Comparison of ENCODE assay signal across 22 cellular contexts in genomic region chr7:13047061-13047460, GRCh38.
A peak's percentile ranks its signal among the peaks of the same experiment; 100 is the strongest.
DNase-seq lines count a peak whose midpoint lies in the region; ATAC-seq, FAIRE-seq and TF ChIP-seq lines count a peak whose summit lies in the region.
"Had no signal": no experiment of that assay in that cellular context is flagged by ENCODE, and none has a peak within 500 bp of the region (broad histone marks: within the 10 kb centered on the region; RNA-seq: fewer than 3 reads in every experiment).

No MANE protein-coding gene starts in this region.

- CTCF ChIA-PET in A549 (lab: Yijun Ruan, JAX) = interaction anchor here (0.7 to 4.7 kb wide), 3 partner anchors 71 to 361 kb away, joined by 3 to 25 read pairs (median 3); partner anchors contain the start of gene ARL4A

- no peak overlapping the region for H3K27ac Mint-ChIP-seq in immature natural killer cell
- H3K27ac Mint-ChIP-seq in activated naive CD8-positive, alpha-beta T cell treated with anti-CD3 and anti-CD28 coated beads, Interleukin-2, amount 50 U/mL, for 24 hours = no peak overlapping the region
- H3K27ac Mint-ChIP-seq: activated CD4-positive, alpha-beta memory T cell treated with anti-CD3 and anti-CD28 coated beads, Interleukin-2, amount 10 ng/mL, durations not matched to agents 7 days and 5 days; activated naive CD8-positive, alpha-beta T cell treated with anti-CD3 and anti-CD28 coated beads, Interleukin-2, amount 10 ng/mL, durations not matched to agents 7 days and 5 days; activated T-cell treated with anti-CD3 and anti-CD28 coated beads, Interleukin-2, amount 50 U/mL, for 72 hours; natural killer cell; progenitor cell of endocrine pancreas had no signal

- POLR2A ChIA-PET in A549 (lab: Yijun Ruan, JAX) = no interaction called here

- TF ChIP-seq POLR2A in A549 (IDR thresholded peaks at IDR 0.05; ENCODE audit: low read length) = no peak

- FAIRE-seq in A549 (lab: Jason Lieb, UNC) = no peak

- H3K9ac ChIP-seq in OCI-LY1 (ENCODE audit: low read length) = no peak overlapping the region
- H3K9ac ChIP-seq: BLaER1 treated with 17β-estradiol and CSF1 and Interleukin-3, amounts not matched to agents 10 nM and 100 nM had no signal

- 0 out of 2 replicates have a peak, but pooled peaks cover 5% of the 10 kb centered on the region for H3F3A ChIP-seq in OCI-LY1 (ENCODE audit: insufficient read depth, low read length)

- TF ChIP-seq EP300 in A549 (IDR thresholded peaks at IDR 0.05) = no peak

- ATAC-seq in A549 = 0 out of 6 replicates have a peak, but pooled peaks of 1 of the 2 experiments have one; percentile 26
- ATAC-seq in GM19025 (IDR thresholded peaks at IDR 0.05; ENCODE audit: low read depth, unreplicated experiment) = peak; percentile 63
- peak; percentile 48 for ATAC-seq in HG02642 (IDR thresholded peaks at IDR 0.05; ENCODE audit: poor library complexity, unreplicated experiment)
- no peak for ATAC-seq in GM21447 (IDR thresholded peaks at IDR 0.05; ENCODE audit: unreplicated experiment)
- ATAC-seq in activated naive CD8-positive, alpha-beta T cell treated with anti-CD3 and anti-CD28 coated beads, Interleukin-2, amount 50 U/mL, for 24 hours = no peak
- ATAC-seq: activated T-cell treated with anti-CD3 and anti-CD28 coated beads, Interleukin-2, amount 50 U/mL, for 72 hours; natural killer cell; upper lobe of right lung had no signal

- H3K9me2 ChIP-seq in OCI-LY1 (ENCODE audit: low read depth, low read length) = no peaks in the 10 kb centered on the region

- H3K4me3 ChIP-seq in A549 (no peak overlapping the region), OCI-LY1 (ENCODE audit: low read depth, low read length, poor library complexity, severe bottlenecking) (no peak overlapping the region)
- H3K4me3 ChIP-seq: BLaER1 treated with 17β-estradiol and CSF1 and Interleukin-3, amounts not matched to agents 10 nM and 100 nM; dorsolateral prefrontal cortex; esophagus squamous epithelium; lung; spleen; upper lobe of right lung had no signal

- DNase-seq in A549 (ENCODE audit: low read depth in 1 of 2, low spot score in 1 of 2) = no peak
- no peak for DNase-seq in epidermal melanocyte (ENCODE audit: insufficient read length, low spot score)
- DNase-seq in immature natural killer cell = no peak
- DNase-seq in activated naive CD8-positive, alpha-beta T cell treated with anti-CD3 and anti-CD28 coated beads, Interleukin-2, amount 50 U/mL, for 24 hours = no peak
- DNase-seq: activated CD4-positive, alpha-beta memory T cell treated with anti-CD3 and anti-CD28 coated beads, Interleukin-2, amount 10 ng/mL, durations not matched to agents 7 days and 5 days; activated naive CD8-positive, alpha-beta T cell treated with anti-CD3 and anti-CD28 coated beads, Interleukin-2, amount 10 ng/mL, durations not matched to agents 7 days and 5 days; activated T-cell treated with anti-CD3 and anti-CD28 coated beads, Interleukin-2, amount 50 U/mL, for 72 hours; dorsolateral prefrontal cortex; esophagus squamous epithelium; natural killer cell; NCI-H1092; NCI-H2107; spleen; stimulated activated naive CD4-positive, alpha-beta T cell; upper lobe of right lung had no signal

- no peaks in the 10 kb centered on the region for H3K4me1 Mint-ChIP-seq in immature natural killer cell
- no peaks in the 10 kb centered on the region for H3K4me1 Mint-ChIP-seq in activated naive CD8-positive, alpha-beta T cell treated with anti-CD3 and anti-CD28 coated beads, Interleukin-2, amount 50 U/mL, for 24 hours
- H3K4me1 Mint-ChIP-seq: activated CD4-positive, alpha-beta memory T cell treated with anti-CD3 and anti-CD28 coated beads, Interleukin-2, amount 10 ng/mL, durations not matched to agents 7 days and 5 days; activated naive CD8-positive, alpha-beta T cell treated with anti-CD3 and anti-CD28 coated beads, Interleukin-2, amount 10 ng/mL, durations not matched to agents 7 days and 5 days; natural killer cell had no signal

- H3K9me3 ChIP-seq in A549 = no peaks in the 10 kb centered on the region
- H3K9me3 ChIP-seq in OCI-LY1 (ENCODE audit: low read length) = no peaks in the 10 kb centered on the region
- H3K9me3 ChIP-seq: BLaER1 treated with 17β-estradiol and CSF1 and Interleukin-3, amounts not matched to agents 10 nM and 100 nM; esophagus squamous epithelium; spleen; upper lobe of right lung had no signal

- no peak overlapping the region for H2AFZ ChIP-seq in OCI-LY1 (ENCODE audit: low read length)

- H3K4me2 ChIP-seq in A549 (peak overlapping the region; percentile 17), OCI-LY1 (ENCODE audit: low read length) (no peak overlapping the region)
- H3K4me2 ChIP-seq: BLaER1 treated with 17β-estradiol and CSF1 and Interleukin-3, amounts not matched to agents 10 nM and 100 nM had no signal

- no peaks in the 10 kb centered on the region for H3K36me3 ChIP-seq in OCI-LY1 (ENCODE audit: insufficient read depth, low read length)
- H3K36me3 ChIP-seq: BLaER1 treated with 17β-estradiol and CSF1 and Interleukin-3, amounts not matched to agents 10 nM and 100 nM; esophagus squamous epithelium; spleen; upper lobe of right lung had no signal

- TF ChIP-seq RAD21 in A549 (conservative IDR thresholded peaks at IDR 0.05 in 1 of 2, IDR thresholded peaks at IDR 0.05 in 1 of 2) = no peak

- H3K36me3 Mint-ChIP-seq in immature natural killer cell = no peaks in the 10 kb centered on the region
- no peaks in the 10 kb centered on the region for H3K36me3 Mint-ChIP-seq in activated naive CD8-positive, alpha-beta T cell treated with anti-CD3 and anti-CD28 coated beads, Interleukin-2, amount 50 U/mL, for 24 hours (ENCODE audit: low read depth)
- H3K36me3 Mint-ChIP-seq: activated naive CD8-positive, alpha-beta T cell treated with anti-CD3 and anti-CD28 coated beads, Interleukin-2, amount 10 ng/mL, durations not matched to agents 7 days and 5 days; natural killer cell had no signal

- peaks cover 0 to 4% (median 0%) of the 10 kb centered on the region in 6 donors for H3K9me3 Mint-ChIP-seq in immature natural killer cell
- H3K9me3 Mint-ChIP-seq in activated naive CD8-positive, alpha-beta T cell treated with anti-CD3 and anti-CD28 coated beads, Interleukin-2, amount 50 U/mL, for 24 hours = no peaks in the 10 kb centered on the region
- H3K9me3 Mint-ChIP-seq: activated CD4-positive, alpha-beta memory T cell treated with anti-CD3 and anti-CD28 coated beads, Interleukin-2, amount 10 ng/mL, durations not matched to agents 7 days and 5 days; activated naive CD8-positive, alpha-beta T cell treated with anti-CD3 and anti-CD28 coated beads, Interleukin-2, amount 10 ng/mL, durations not matched to agents 7 days and 5 days; activated T-cell treated with anti-CD3 and anti-CD28 coated beads, Interleukin-2, amount 50 U/mL, for 72 hours had no signal

- H3K4me1 ChIP-seq in A549 = peaks cover 72% of the 10 kb centered on the region
- H3K4me1 ChIP-seq in OCI-LY1 (ENCODE audit: insufficient read depth, low read length, severe bottlenecking) = no peaks in the 10 kb centered on the region
- H3K4me1 ChIP-seq: BLaER1 treated with 17β-estradiol and CSF1 and Interleukin-3, amounts not matched to agents 10 nM and 100 nM; spleen; upper lobe of right lung had no signal

- TF ChIP-seq CTCF in A549 (IDR thresholded peaks at IDR 0.05) (no peak), OCI-LY1 (IDR thresholded peaks at IDR 0.05; ENCODE audit: low read length) (peak; percentile 26; the same call in 1 of the 2 replicates)

- no peak overlapping the region for H3K4me3 Mint-ChIP-seq in immature natural killer cell
- H3K4me3 Mint-ChIP-seq in activated naive CD8-positive, alpha-beta T cell treated with anti-CD3 and anti-CD28 coated beads, Interleukin-2, amount 50 U/mL, for 24 hours = no peak overlapping the region
- H3K4me3 Mint-ChIP-seq: activated CD4-positive, alpha-beta memory T cell treated with anti-CD3 and anti-CD28 coated beads, Interleukin-2, amount 10 ng/mL, durations not matched to agents 7 days and 5 days; activated naive CD8-positive, alpha-beta T cell treated with anti-CD3 and anti-CD28 coated beads, Interleukin-2, amount 10 ng/mL, durations not matched to agents 7 days and 5 days; activated T-cell treated with anti-CD3 and anti-CD28 coated beads, Interleukin-2, amount 50 U/mL, for 72 hours; natural killer cell had no signal

- H3K27ac ChIP-seq in A549 = peak overlapping the region in 1 of 2 experiments; percentile 58; a peak in 3 of 6 replicates
- H3K27ac ChIP-seq in OCI-LY1 (ENCODE audit: low read depth, low read length, poor library complexity, severe bottlenecking) = no peak overlapping the region
- H3K27ac ChIP-seq: BLaER1 treated with 17β-estradiol and CSF1 and Interleukin-3, amounts not matched to agents 10 nM and 100 nM; dorsolateral prefrontal cortex; esophagus squamous epithelium; spleen; upper lobe of right lung had no signal

- H3K27me3 Mint-ChIP-seq in immature natural killer cell (ENCODE audit: low read depth in 3 of 3) = no peaks in the 10 kb centered on the region
- no peaks in the 10 kb centered on the region for H3K27me3 Mint-ChIP-seq in activated naive CD8-positive, alpha-beta T cell treated with anti-CD3 and anti-CD28 coated beads, Interleukin-2, amount 50 U/mL, for 24 hours
- H3K27me3 Mint-ChIP-seq: progenitor cell of endocrine pancreas had no signal

- WGBS in A549 (ENCODE audit: missing lambda C conversion rate) = 70% methylated on average over 4 of the region's 4 CpGs

- H4K20me1 ChIP-seq in OCI-LY1 (ENCODE audit: insufficient read depth, low read length) = no peaks in the 10 kb centered on the region
- H4K20me1 ChIP-seq: BLaER1 treated with 17β-estradiol and CSF1 and Interleukin-3, amounts not matched to agents 10 nM and 100 nM had no signal

- no peaks in the 10 kb centered on the region for H3K27me3 ChIP-seq in OCI-LY1 (ENCODE audit: insufficient read depth, low read length)
- H3K27me3 ChIP-seq: BLaER1 treated with 17β-estradiol and CSF1 and Interleukin-3, amounts not matched to agents 10 nM and 100 nM; dorsolateral prefrontal cortex; esophagus squamous epithelium; spleen; upper lobe of right lung had no signal

- no peaks in the 10 kb centered on the region for H3K79me2 ChIP-seq in OCI-LY1 (ENCODE audit: insufficient read depth, low read length)

TF ChIP-seq in A549, 52 proteins besides CTCF, POLR2A, EP300 and RAD21:
- TF ChIP-seq RCOR1 (IDR thresholded peaks at IDR 0.05; ENCODE audit: low read depth, low read length) = no peak
- no peak for TF ChIP-seq FOSL2 (IDR thresholded peaks at IDR 0.05)
- no peak for TF ChIP-seq FOSL2 (CRISPR knock-in tag; IDR thresholded peaks at IDR 0.05)

Comparison
In these comparisons a context has a peak if more than half of its experiments do, and no peak if none do; other contexts are left out.
1. ATAC-seq: peak in GM19025 (single experiment) and HG02642 (single experiment); none in GM21447 (single experiment) and activated naive CD8-positive, alpha-beta T cell treated with anti-CD3 and anti-CD28 coated beads, Interleukin-2, amount 50 U/mL, for 24 hours (single experiment).